In the genomic region with DNA sequence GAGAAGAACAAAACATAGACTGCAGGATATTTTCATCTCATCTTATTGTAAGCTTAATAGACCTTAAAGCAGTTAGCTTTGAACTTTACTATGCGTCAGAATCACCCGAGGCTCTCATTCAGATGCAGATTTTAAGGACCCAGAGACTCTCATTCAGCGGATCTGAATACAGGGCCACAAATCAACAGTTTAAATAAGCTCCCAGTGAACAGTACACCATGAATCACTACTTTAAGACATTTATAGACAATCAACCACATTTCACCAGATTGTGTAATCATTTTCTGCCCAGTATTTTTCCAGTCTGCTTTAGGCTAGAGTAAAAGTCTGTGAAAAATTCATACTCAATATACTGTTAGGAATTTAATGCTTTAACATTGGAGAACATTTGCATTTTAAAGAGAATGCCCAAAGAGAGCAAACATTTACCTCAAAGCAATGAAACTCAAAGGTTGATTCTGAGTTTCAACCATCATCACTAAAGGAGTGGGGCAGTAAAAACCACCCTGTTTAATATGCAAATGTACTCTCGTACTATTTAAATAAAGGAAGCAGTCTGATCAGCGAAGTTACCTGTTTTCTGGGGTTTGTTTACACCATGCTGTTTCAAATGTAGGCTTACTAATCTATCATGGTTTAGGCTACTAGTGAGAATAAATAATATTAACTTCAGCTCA, we compare ENCODE assay signal across 9 cellular contexts. TPM values are rescaled to one million over a fixed set of nuclear protein-coding genes. Genes with fewer than 3 reads are reported as not detected.
DNase-seq lines count a peak whose midpoint lies in the region; ATAC-seq and TF ChIP-seq lines count a peak whose summit lies in the region.
"Had no signal": no experiment of that assay in that cellular context is flagged by ENCODE, and none has a peak within 500 bp of the region (broad histone marks: within the 10 kb centered on the region; RNA-seq: fewer than 3 reads in every experiment).

No MANE protein-coding gene starts in this region.

- peaks cover 20% of the 10 kb centered on the region for H3K4me1 Mint-ChIP-seq in nephron progenitor cell

- H3K4me3 Mint-ChIP-seq in nephron progenitor cell: no peak overlapping the region

- intact Hi-C loops in sigmoid colon (cut with DNase I): no loop called here

- H3K4me3 ChIP-seq in kidney epithelial cell (ENCODE audit: low read depth, low read length): no peak overlapping the region
- H3K4me3 ChIP-seq in sigmoid colon: no peak overlapping the region

- H3K27me3 Mint-ChIP-seq in nephron progenitor cell (ENCODE audit: low read depth, poor library complexity): no peaks in the 10 kb centered on the region

- H3K27me3 ChIP-seq in kidney epithelial cell (ENCODE audit: control insufficient read depth, insufficient read depth, low read length) (no peaks in the 10 kb centered on the region), sigmoid colon (no peaks in the 10 kb centered on the region)

- 60 to 66% methylated on average over 5 of the region's 5 CpGs for WGBS in sigmoid colon, 2 donors

- H3K36me3 ChIP-seq in kidney epithelial cell (ENCODE audit: control insufficient read depth, insufficient read depth, low read length): no peaks in the 10 kb centered on the region
- H3K36me3 ChIP-seq in sigmoid colon: no peaks in the 10 kb centered on the region

- no peaks in the 10 kb centered on the region for H3K36me3 Mint-ChIP-seq in nephron progenitor cell (ENCODE audit: low read depth)

- ATAC-seq in HG02798 (IDR thresholded peaks at IDR 0.05; ENCODE audit: poor library complexity, unreplicated experiment) (peak; percentile 74), GM21786 (IDR thresholded peaks at IDR 0.05; ENCODE audit: unreplicated experiment) (no peak), HG02938 (IDR thresholded peaks at IDR 0.05; ENCODE audit: unreplicated experiment) (no peak)

- TF ChIP-seq EP300 in sigmoid colon (IDR thresholded peaks at IDR 0.05): no peak

- H3K9me3 ChIP-seq in sigmoid colon: no peaks in the 10 kb centered on the region

- peaks cover 0 to 4% (median 0%) of the 10 kb centered on the region in 4 donors for H3K4me1 ChIP-seq in sigmoid colon

- no peak overlapping the region for H3K27ac Mint-ChIP-seq in nephron progenitor cell

- TF ChIP-seq CTCF in kidney epithelial cell (IDR thresholded peaks at IDR 0.05; ENCODE audit: insufficient read depth, low read length, poor library complexity, severe bottlenecking): no peak
- no peak for TF ChIP-seq CTCF in nephron progenitor cell (IDR thresholded peaks at IDR 0.05)
- no peak for TF ChIP-seq CTCF in sigmoid colon (IDR thresholded peaks at IDR 0.05)

- peak; percentile 92 for DNase-seq in EH (ENCODE audit: low read depth)
- DNase-seq in SIG-M5 treated with dmso at 0.1 percent for 504 hours (lab: John Stamatoyannopoulos, UW; ENCODE audit: unreplicated experiment): peak; percentile 59
- peak; percentile 44 for DNase-seq in kidney epithelial cell (ENCODE audit: low read depth)
- no peak for DNase-seq in nephron progenitor cell
- no peak for DNase-seq in sigmoid colon
- DNase-seq: NCI-H1092 treated with DMSO at 0.1 percent for 48 hours had no signal

- no peak overlapping the region for H3K27ac ChIP-seq in sigmoid colon

- H3K9me3 Mint-ChIP-seq in nephron progenitor cell: no peaks in the 10 kb centered on the region

- no peak for TF ChIP-seq POLR2A in sigmoid colon (IDR thresholded peaks at IDR 0.05)

RNA-seq across cellular contexts. Expression of gene ALPK2, which starts 11.0 kb away (rescaled TPM):
- total RNA-seq in kidney epithelial cell (12.2 and 13.5 TPM in 2 replicates), sigmoid colon (1 to 10 TPM in 1 of 4 donors, under 1 TPM in 2, not detected in 1; 0.36 to 2.0 (median 0.55) TPM)
- 1 to 10 TPM in 1 of 3 donors, not detected in 2; 1.5 TPM for polyA plus RNA-seq in sigmoid colon

RNA-seq across cellular contexts. Expression of gene MALT1, which starts 31.4 kb away (rescaled TPM):
- total RNA-seq in kidney epithelial cell: 18.4 and 19.8 TPM in 2 replicates
- 10 to 100 TPM; 17.1 to 22.4 (median 18.4) TPM for total RNA-seq in sigmoid colon
- polyA plus RNA-seq in sigmoid colon: 10 to 100 TPM in 1 of 3 donors, 1 to 10 TPM in 2; 5.3 to 13.5 (median 5.4) TPM

Comparison
In these comparisons a context has a peak if more than half of its experiments do, and no peak if none do; other contexts are left out.
1. DNase-seq: peak in EH (single experiment), SIG-M5 treated with dmso at 0.1 percent for 504 hours (single experiment) and kidney epithelial cell (single experiment); none in nephron progenitor cell (single experiment) and sigmoid colon (single experiment).